Comparison of ENCODE assay signal across 18 cellular contexts in the genomic region with DNA sequence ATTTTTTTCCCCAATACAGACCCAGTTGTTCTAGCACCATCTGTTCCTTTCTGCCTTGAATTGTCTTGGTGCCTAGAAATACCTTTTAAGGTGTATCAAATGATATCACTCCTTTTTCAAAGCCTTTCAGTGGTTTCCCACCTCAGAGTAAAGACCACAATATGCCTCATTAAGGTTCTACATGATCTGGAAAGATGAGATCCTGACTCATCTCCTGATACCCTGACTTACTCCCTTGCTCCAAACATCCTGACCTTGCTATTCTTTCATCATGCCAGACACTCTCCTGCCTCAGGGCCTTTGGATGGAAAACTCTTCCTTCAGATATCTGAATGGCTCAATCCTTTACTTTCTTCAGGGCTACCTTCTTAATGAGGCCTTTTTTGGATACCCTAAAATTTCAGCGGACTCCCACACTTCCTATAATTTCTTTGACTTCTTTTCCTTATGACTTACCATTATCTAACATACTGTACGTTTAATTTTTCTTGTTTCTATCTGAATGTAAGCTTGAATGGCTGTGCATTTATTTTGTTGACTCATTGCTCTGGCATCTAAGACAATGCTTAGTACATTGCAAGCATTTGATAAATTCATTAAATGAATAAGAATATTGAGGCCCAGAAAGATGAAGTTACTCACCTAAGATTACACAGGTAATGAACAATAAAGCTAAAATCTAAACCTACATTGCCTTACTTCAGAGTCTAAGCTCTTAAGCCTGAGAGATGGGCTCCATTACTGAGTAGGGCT. TPM values are rescaled to one million over a fixed set of nuclear protein-coding genes. Genes with fewer than 3 reads are reported as not detected.
DNase-seq lines count a peak whose midpoint lies in the region; ATAC-seq and TF ChIP-seq lines count a peak whose summit lies in the region.
"Had no signal": no experiment of that assay in that cellular context is flagged by ENCODE, and none has a peak within 500 bp of the region (broad histone marks: within the 10 kb centered on the region; RNA-seq: fewer than 3 reads in every experiment).

No MANE protein-coding gene starts in this region.

- no peak for DNase-seq in CD8-positive, alpha-beta memory T cell
- DNase-seq in RWPE2 (ENCODE audit: low spot score) (no peak), epithelial cell of prostate (ENCODE audit: low read depth, low spot score) (no peak), DMS153 (lab: John Stamatoyannopoulos, UW) (no peak), endothelial cell (ENCODE audit: low spot score) (no peak), NCI-H774 (lab: John Stamatoyannopoulos, UW) (no peak)
- DNase-seq: CD4-positive, alpha-beta memory T cell; kidney glomerular epithelial cell; NCI-H1694; NCI-H2227 treated with DMSO at 0.1 percent for 48 hours; stimulated activated CD4-positive, alpha-beta T cell treated with anti-CD3 and anti-CD28 coated beads, Interleukin-2, amount 100 ng/mL, for 24 hours had no signal

- H3K27ac Mint-ChIP-seq in CD8-positive, alpha-beta memory T cell, result peak overlapping the region in 6 of 8 donors; percentile 10 to 84 (median 26)
- H3K27ac Mint-ChIP-seq in endothelial cell (ENCODE audit: unreplicated experiment), result no peak overlapping the region
- H3K27ac Mint-ChIP-seq: memory B cell; stimulated activated memory B cell treated with anti-CD40 and anti-IgM and Interleukin-4, amounts not matched to agents 10 μg/mL and 1 μg/mL and 100 μg/mL, for 72 hours had no signal

- TF ChIP-seq CTCF in 22Rv1 (IDR thresholded peaks at IDR 0.05), result no peak
- TF ChIP-seq CTCF in RWPE2 (IDR thresholded peaks at IDR 0.05; ENCODE audit: poor library complexity, severe bottlenecking), result no peak
- no peak for TF ChIP-seq CTCF in endothelial cell (IDR thresholded peaks at IDR 0.05; ENCODE audit: unreplicated experiment)

- H3K36me3 ChIP-seq in CD8-positive, alpha-beta memory T cell (ENCODE audit: insufficient read depth, low read length), result peaks cover 45% of the 10 kb centered on the region
- peaks cover 38% of the 10 kb centered on the region for H3K36me3 ChIP-seq in RWPE2 (ENCODE audit: low read depth)
- H3K36me3 ChIP-seq: SJCRH30 had no signal

- POLR2A ChIA-PET in CD8-positive, alpha-beta memory T cell (lab: Charles Lee), result interaction anchor here (0.7 kb wide), 1 partner anchor 129 kb away, joined by 3 read pairs; no protein-coding TSS in a partner anchor

- H3K4me1 Mint-ChIP-seq in CD8-positive, alpha-beta memory T cell, result peaks cover 0 to 4% (median 1%) of the 10 kb centered on the region in 3 donors
- H3K4me1 Mint-ChIP-seq in endothelial cell (ENCODE audit: unreplicated experiment), result no peaks in the 10 kb centered on the region

- CTCF ChIA-PET in CD8-positive, alpha-beta memory T cell (lab: Charles Lee), result no interaction called here

- H3K27ac ChIP-seq in 22Rv1 (peak overlapping the region; percentile 19; the same call in 1 of the 2 replicates), RWPE2 (ENCODE audit: poor library complexity, severe bottlenecking) (peak overlapping the region; percentile 65), epithelial cell of prostate (peak overlapping the region; percentile 72)
- H3K27ac ChIP-seq in CD8-positive, alpha-beta memory T cell (ENCODE audit: low read depth, low read length), result no peak overlapping the region
- H3K27ac ChIP-seq: body of pancreas, colonic mucosa, SJCRH30, skin epidermis had no signal

- no peak overlapping the region for H3K4me3 ChIP-seq in CD8-positive, alpha-beta memory T cell (ENCODE audit: low read length)
- no peak overlapping the region for H3K4me3 ChIP-seq in RWPE2 (ENCODE audit: severe bottlenecking)
- H3K4me3 ChIP-seq: body of pancreas, colonic mucosa, SJCRH30, skin epidermis had no signal

- no peaks in the 10 kb centered on the region for H3K9me3 ChIP-seq in CD8-positive, alpha-beta memory T cell (ENCODE audit: low read length)
- H3K9me3 ChIP-seq in RWPE2 (ENCODE audit: severe bottlenecking), result no peaks in the 10 kb centered on the region
- H3K9me3 ChIP-seq: body of pancreas, colonic mucosa, SJCRH30 had no signal

- peaks cover 0 to 1% of the 10 kb centered on the region in 2 donors for H3K27me3 Mint-ChIP-seq in CD8-positive, alpha-beta memory T cell
- peaks cover 1% of the 10 kb centered on the region for H3K27me3 Mint-ChIP-seq in endothelial cell (ENCODE audit: unreplicated experiment)
- H3K27me3 Mint-ChIP-seq: CD4-positive, alpha-beta memory T cell; memory B cell; stimulated activated memory B cell treated with anti-CD40 and anti-IgM and Interleukin-4, amounts not matched to agents 10 μg/mL and 1 μg/mL and 100 μg/mL, for 72 hours had no signal

- H3K4me3 Mint-ChIP-seq in CD8-positive, alpha-beta memory T cell, result no peak overlapping the region
- no peak overlapping the region for H3K4me3 Mint-ChIP-seq in endothelial cell (ENCODE audit: unreplicated experiment)
- H3K4me3 Mint-ChIP-seq: CD4-positive, alpha-beta memory T cell; memory B cell; stimulated activated memory B cell treated with anti-CD40 and anti-IgM and Interleukin-4, amounts not matched to agents 10 μg/mL and 1 μg/mL and 100 μg/mL, for 72 hours had no signal

- no peaks in the 10 kb centered on the region for H3K4me1 ChIP-seq in CD8-positive, alpha-beta memory T cell (ENCODE audit: insufficient read depth, low read length)
- peaks cover 23% of the 10 kb centered on the region for H3K4me1 ChIP-seq in RWPE2 (ENCODE audit: insufficient read depth, poor library complexity, severe bottlenecking)
- H3K4me1 ChIP-seq: body of pancreas, colonic mucosa, SJCRH30 had no signal

- H3K9me3 Mint-ChIP-seq in CD8-positive, alpha-beta memory T cell, result no peaks in the 10 kb centered on the region
- no peaks in the 10 kb centered on the region for H3K9me3 Mint-ChIP-seq in endothelial cell (ENCODE audit: unreplicated experiment)
- H3K9me3 Mint-ChIP-seq: memory B cell; stimulated activated memory B cell treated with anti-CD40 and anti-IgM and Interleukin-4, amounts not matched to agents 10 μg/mL and 1 μg/mL and 100 μg/mL, for 72 hours had no signal

- H3K36me3 Mint-ChIP-seq in CD8-positive, alpha-beta memory T cell, result peaks cover 8 to 56% (median 14%) of the 10 kb centered on the region in 3 donors
- H3K36me3 Mint-ChIP-seq in endothelial cell (ENCODE audit: low read depth, unreplicated experiment), result peaks cover 37% of the 10 kb centered on the region

- ATAC-seq in RWPE2 (ENCODE audit: low read depth), result peak; percentile 67

- H3K27me3 ChIP-seq in CD8-positive, alpha-beta memory T cell (ENCODE audit: insufficient read depth, low read length, poor library complexity, severe bottlenecking), result no peaks in the 10 kb centered on the region
- H3K27me3 ChIP-seq in RWPE2 (ENCODE audit: insufficient read depth, poor library complexity, severe bottlenecking), result no peaks in the 10 kb centered on the region
- H3K27me3 ChIP-seq: body of pancreas, colonic mucosa, SJCRH30 had no signal

RNA-seq across cellular contexts. Expression of a gene that starts 19.2 kb away (rescaled TPM):
- 100 to 1,000 TPM; 113 to 115 TPM for total RNA-seq in CD8-positive, alpha-beta memory T cell
- 268 TPM for polyA plus RNA-seq in CD8-positive, alpha-beta memory T cell
- total RNA-seq in endothelial cell (ENCODE audit: unreplicated experiment), result 156 TPM

RNA-seq across cellular contexts. Expression of a gene that starts 23.5 kb away (rescaled TPM):
- 10 to 100 TPM; 84.1 to 86.2 TPM for total RNA-seq in CD8-positive, alpha-beta memory T cell
- polyA plus RNA-seq in CD8-positive, alpha-beta memory T cell, result 44.7 TPM
- total RNA-seq in endothelial cell (ENCODE audit: unreplicated experiment), result 61.1 TPM

RNA-seq across cellular contexts. Expression of a gene that starts 24.5 kb away (rescaled TPM):
- 10 to 100 TPM; 32.6 to 34.7 TPM for total RNA-seq in CD8-positive, alpha-beta memory T cell
- 26.5 TPM for polyA plus RNA-seq in CD8-positive, alpha-beta memory T cell
- total RNA-seq in endothelial cell (ENCODE audit: unreplicated experiment), result 8.2 TPM

RNA-seq across cellular contexts. Expression of a gene that starts 35.7 kb away (rescaled TPM):
- 10 to 100 TPM; 20.6 to 21.5 TPM for total RNA-seq in CD8-positive, alpha-beta memory T cell
- 19.3 TPM for polyA plus RNA-seq in CD8-positive, alpha-beta memory T cell
- total RNA-seq in endothelial cell (ENCODE audit: unreplicated experiment), result 69.9 TPM
